ENCODE assay signal across 16 cellular contexts in genomic region chr10:8445353-8445752, GRCh38.
A peak's percentile ranks its signal among the peaks of the same experiment; 100 is the strongest.
DNase-seq lines count a peak whose midpoint lies in the region; ATAC-seq and TF ChIP-seq lines count a peak whose summit lies in the region.
"Had no signal": no experiment of that assay in that cellular context is flagged by ENCODE, and none has a peak within 500 bp of the region (broad histone marks: within the 10 kb centered on the region; RNA-seq: fewer than 3 reads in every experiment).

No MANE protein-coding gene starts in this region.

- no peaks in the 10 kb centered on the region for H3K9me3 Mint-ChIP-seq in CD8-positive, alpha-beta T cell
- H3K9me3 Mint-ChIP-seq: CD4-positive, alpha-beta T cell had no signal

- H3K27me3 Mint-ChIP-seq in CD8-positive, alpha-beta T cell (ENCODE audit: low read depth) = peaks cover 4% of the 10 kb centered on the region
- H3K27me3 Mint-ChIP-seq: B cell; CD4-positive, alpha-beta T cell had no signal

- H3K4me3 ChIP-seq in BLaER1 (no peak overlapping the region), HEK293 (ENCODE audit: low read depth, low read length) (no peak overlapping the region), psoas muscle (no peak overlapping the region)
- H3K4me3 ChIP-seq in CD8-positive, alpha-beta T cell (ENCODE audit: low read depth, low read length) = no peak overlapping the region
- H3K4me3 ChIP-seq: HAP-1 had no signal

- H3K4me1 ChIP-seq in BLaER1 = peaks cover 10% of the 10 kb centered on the region
- H3K4me1 ChIP-seq in HEK293 (ENCODE audit: control insufficient read depth, insufficient read depth, low read length) = no peaks in the 10 kb centered on the region
- H3K4me1 ChIP-seq in psoas muscle = no peaks in the 10 kb centered on the region
- H3K4me1 ChIP-seq in CD8-positive, alpha-beta T cell (ENCODE audit: insufficient read depth, low read length) = peaks cover 6% of the 10 kb centered on the region
- H3K4me1 ChIP-seq: HAP-1 had no signal

- CTCF ChIA-PET in HEK293 (lab: Yijun Ruan, JAX) = interaction anchor here (1.2 kb wide), 1 partner anchor 17 kb away, joined by 3 read pairs; no protein-coding TSS in a partner anchor
- CTCF ChIA-PET in CD8-positive, alpha-beta T cell (lab: Charles Lee) = interaction anchor here (0.6 to 2.5 kb wide), 8 partner anchors 15 to 763 kb away, joined by 3 to 16 read pairs (median 3); no protein-coding TSS in a partner anchor

- H3K9me3 ChIP-seq in BLaER1 (no peaks in the 10 kb centered on the region), HEK293 (ENCODE audit: control insufficient read depth, insufficient read depth, low read depth, low read length) (no peaks in the 10 kb centered on the region), psoas muscle (no peaks in the 10 kb centered on the region)
- no peaks in the 10 kb centered on the region for H3K9me3 ChIP-seq in CD8-positive, alpha-beta T cell (ENCODE audit: low read length)
- H3K9me3 ChIP-seq: HAP-1 had no signal

- H3K27ac ChIP-seq in BLaER1 (no peak overlapping the region), HEK293 (ENCODE audit: extremely low read depth, low read depth, low read length) (no peak overlapping the region), psoas muscle (no peak overlapping the region)
- no peak overlapping the region for H3K27ac ChIP-seq in CD8-positive, alpha-beta T cell (ENCODE audit: low read depth, low read length)

- TF ChIP-seq CTCF in HEK293 (tag by site-specific recombination; IDR thresholded peaks at IDR 0.05) = no peak
- TF ChIP-seq CTCF in psoas muscle (IDR thresholded peaks at IDR 0.05) = no peak
- TF ChIP-seq CTCF in CD8-positive, alpha-beta T cell (IDR thresholded peaks at IDR 0.05) = no peak

- no peak; the same call in 2 of the 3 replicates for ATAC-seq in SK-N-SH treated with all-trans-retinoic acid at 6 μM for 48 hours
- ATAC-seq in GM21515 (IDR thresholded peaks at IDR 0.05; ENCODE audit: unreplicated experiment) = no peak
- no peak for ATAC-seq in psoas muscle
- no peak for ATAC-seq in CD8-positive, alpha-beta T cell

- intact Hi-C loops in psoas muscle (cut with DNase I) = no loop called here
- intact Hi-C loops in CD8-positive, alpha-beta T cell (cut with DNase I, micrococcal nuclease) = loop anchor here in 1 of 2 experiments (5.0 kb wide), 1 partner anchor 573 kb away; no protein-coding TSS in a partner anchor

- H3K4me3 Mint-ChIP-seq in CD8-positive, alpha-beta T cell = no peak overlapping the region
- H3K4me3 Mint-ChIP-seq: B cell; CD14-positive monocyte; CD4-positive, alpha-beta T cell had no signal

- no peaks in the 10 kb centered on the region for H4K20me1 ChIP-seq in BLaER1

- DNase-seq in psoas muscle = no peak
- no peak for DNase-seq in CD8-positive, alpha-beta T cell
- DNase-seq: Calu3, COR-L47, DMS53, DMS79 treated with DMSO at 0.1 percent for 48 hours, GF-D8, GOT3 had no signal

- POLR2A ChIA-PET in HEK293 (lab: Yijun Ruan, JAX) = no interaction called here
- POLR2A ChIA-PET in CD8-positive, alpha-beta T cell (lab: Charles Lee) = interaction anchor here (1.0 kb wide), 1 partner anchor 384 kb away, joined by 5 read pairs; no protein-coding TSS in a partner anchor

- peak overlapping the region; percentile 42; the same call in 1 of the 2 replicates for H3K4me2 ChIP-seq in BLaER1

- WGBS in psoas muscle, 3 donors = 74 to 94% (median 75%) methylated on average over 1 of the region's 1 CpG

- H3K4me1 Mint-ChIP-seq in CD8-positive, alpha-beta T cell (ENCODE audit: low read depth) = peaks cover 10% of the 10 kb centered on the region
- H3K4me1 Mint-ChIP-seq: B cell, CD14-positive monocyte had no signal

- H3K36me3 Mint-ChIP-seq in CD8-positive, alpha-beta T cell = no peaks in the 10 kb centered on the region
- H3K36me3 Mint-ChIP-seq: CD14-positive monocyte had no signal

- H3K27me3 ChIP-seq in BLaER1 (no peaks in the 10 kb centered on the region), psoas muscle (ENCODE audit: insufficient read depth in 3 of 3, low read length in 2 of 3) (peaks cover 0 to 3% (median under 1%) of the 10 kb centered on the region in 3 donors)
- no peaks in the 10 kb centered on the region for H3K27me3 ChIP-seq in CD8-positive, alpha-beta T cell (ENCODE audit: insufficient read depth, low read length)

- H3K27ac Mint-ChIP-seq in CD8-positive, alpha-beta T cell = no peak overlapping the region
- H3K27ac Mint-ChIP-seq: B cell; CD14-positive monocyte; CD4-positive, alpha-beta T cell had no signal

- H3K9ac ChIP-seq in BLaER1 = no peak overlapping the region

- no peaks in the 10 kb centered on the region for H3K36me3 ChIP-seq in BLaER1
- no peaks in the 10 kb centered on the region for H3K36me3 ChIP-seq in HEK293 (ENCODE audit: control insufficient read depth in 2 of 2, insufficient read depth in 1 of 2, low read length in 2 of 2)
- H3K36me3 ChIP-seq in psoas muscle (ENCODE audit: insufficient read depth in 1 of 2, low read depth in 1 of 2) = no peaks in the 10 kb centered on the region
- H3K36me3 ChIP-seq in CD8-positive, alpha-beta T cell (ENCODE audit: insufficient read depth, low read length) = no peaks in the 10 kb centered on the region
- H3K36me3 ChIP-seq: HAP-1 had no signal

TF ChIP-seq in HEK293, 187 proteins besides CTCF, POLR2A, EP300 and RAD21:
- TF ChIP-seq, protein P1, sequence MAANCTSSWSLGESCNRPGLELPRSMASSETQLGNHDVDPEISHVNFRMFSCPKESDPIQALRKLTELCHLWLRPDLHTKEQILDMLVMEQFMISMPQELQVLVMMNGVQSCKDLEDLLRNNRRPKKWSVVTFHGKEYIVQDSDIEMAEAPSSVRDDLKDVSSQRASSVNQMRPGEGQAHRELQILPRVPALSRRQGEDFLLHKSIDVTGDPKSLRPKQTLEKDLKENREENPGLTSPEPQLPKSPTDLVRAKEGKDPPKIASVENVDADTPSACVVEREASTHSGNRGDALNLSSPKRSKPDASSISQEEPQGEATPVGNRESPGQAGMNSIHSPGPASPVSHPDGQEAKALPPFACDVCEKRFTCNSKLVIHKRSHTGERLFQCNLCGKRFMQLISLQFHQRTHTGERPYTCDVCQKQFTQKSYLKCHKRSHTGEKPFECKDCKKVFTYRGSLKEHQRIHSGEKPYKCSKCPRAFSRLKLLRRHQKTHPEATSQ (tag by site-specific recombination; IDR thresholded peaks at IDR 0.05) = no peak
- 0 out of 2 replicates have a peak, but pooled peaks have one; percentile 23 for TF ChIP-seq ZNF10 (tag by site-specific recombination; IDR thresholded peaks at IDR 0.05)
TF ChIP-seq in HEK293: peak in this region for 1.

TF ChIP-seq in SK-N-SH treated with all-trans-retinoic acid at 6 μM for 48 hours, 23 proteins besides CTCF, POLR2A, EP300 and RAD21:
- TF ChIP-seq ZFP30 (CRISPR knock-in tag; IDR thresholded peaks at IDR 0.05) (no peak), ARNTL (CRISPR knock-in tag; IDR thresholded peaks at IDR 0.05; ENCODE audit: borderline replicate concordance, low read depth) (no peak), TSHZ2 (CRISPR knock-in tag; IDR thresholded peaks at IDR 0.05) (peak; percentile 68; the same call in 1 of the 2 replicates), TCF4 (CRISPR knock-in tag; IDR thresholded peaks at IDR 0.05; ENCODE audit: borderline replicate concordance) (peak; percentile 78), ISL1 (CRISPR knock-in tag; IDR thresholded peaks at IDR 0.05) (peak; percentile 42; the same call in 1 of the 2 replicates)
- TF ChIP-seq, protein P2, sequence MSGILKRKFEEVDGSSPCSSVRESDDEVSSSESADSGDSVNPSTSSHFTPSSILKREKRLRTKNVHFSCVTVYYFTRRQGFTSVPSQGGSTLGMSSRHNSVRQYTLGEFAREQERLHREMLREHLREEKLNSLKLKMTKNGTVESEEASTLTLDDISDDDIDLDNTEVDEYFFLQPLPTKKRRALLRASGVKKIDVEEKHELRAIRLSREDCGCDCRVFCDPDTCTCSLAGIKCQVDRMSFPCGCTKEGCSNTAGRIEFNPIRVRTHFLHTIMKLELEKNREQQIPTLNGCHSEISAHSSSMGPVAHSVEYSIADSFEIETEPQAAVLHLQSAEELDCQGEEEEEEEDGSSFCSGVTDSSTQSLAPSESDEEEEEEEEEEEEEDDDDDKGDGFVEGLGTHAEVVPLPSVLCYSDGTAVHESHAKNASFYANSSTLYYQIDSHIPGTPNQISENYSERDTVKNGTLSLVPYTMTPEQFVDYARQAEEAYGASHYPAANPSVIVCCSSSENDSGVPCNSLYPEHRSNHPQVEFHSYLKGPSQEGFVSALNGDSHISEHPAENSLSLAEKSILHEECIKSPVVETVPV (CRISPR knock-in tag; IDR thresholded peaks at IDR 0.05) = no peak
